ENCODE assay signal across 25 cellular contexts in genomic region chr11:32990481-32990880, GRCh38. TPM values are rescaled to one million over a fixed set of nuclear protein-coding genes. Genes with fewer than 3 reads are reported as not detected.
DNase-seq lines count a peak whose midpoint lies in the region; ATAC-seq, FAIRE-seq and TF ChIP-seq lines count a peak whose summit lies in the region.
"Had no signal": no experiment of that assay in that cellular context is flagged by ENCODE, and none has a peak within 500 bp of the region (broad histone marks: within the 10 kb centered on the region; RNA-seq: fewer than 3 reads in every experiment).

No MANE protein-coding gene starts in this region.

- H2AFZ ChIP-seq in GM12878 (ENCODE audit: control insufficient read depth, low read depth, low read length) = no peak overlapping the region

- no peak for FAIRE-seq in GM12878 (lab: Jason Lieb, UNC)
- FAIRE-seq: A204.1, GM12891, GM19239 had no signal

- CTCF ChIA-PET in HEK293 (lab: Yijun Ruan, JAX) (no interaction called here), GM12878 (lab: Yijun Ruan, JAX) (interaction anchor here (0.6 to 1.7 kb wide), 2 partner anchors 10 to 73 kb away, joined by 3 to 5 read pairs; no protein-coding TSS in a partner anchor)

- peaks cover 0 to 3% (median 0%) of the 10 kb centered on the region in 4 donors for H3K4me1 Mint-ChIP-seq in naive thymus-derived CD8-positive, alpha-beta T cell
- H3K4me1 Mint-ChIP-seq: CD14-positive monocyte; CD4-positive, alpha-beta memory T cell; CD8-positive, alpha-beta memory T cell had no signal

- H4K20me1 ChIP-seq in GM12878 (ENCODE audit: control insufficient read depth, insufficient read depth) = no peaks in the 10 kb centered on the region
- H4K20me1 ChIP-seq: BLaER1 had no signal

- no peaks in the 10 kb centered on the region for H3K79me2 ChIP-seq in GM12878 (ENCODE audit: control insufficient read depth, insufficient read depth, low read length)

- no peak for TF ChIP-seq POLR2A in GM12878 (IDR thresholded peaks at IDR 0.05; ENCODE audit: low read depth, low read length)

- ATAC-seq in GM12878 (peak; percentile 35), psoas muscle (no peak)
- no peak for ATAC-seq in naive thymus-derived CD8-positive, alpha-beta T cell

- no peaks in the 10 kb centered on the region for H3K27me3 Mint-ChIP-seq in naive thymus-derived CD8-positive, alpha-beta T cell
- H3K27me3 Mint-ChIP-seq: CD4-positive, alpha-beta memory T cell; CD8-positive, alpha-beta memory T cell had no signal

- BruUV-seq in GM12878 (replicated peaks; lab: Mats Ljungman, UMichigan) = no TSS peak

- H3K9me3 ChIP-seq in HEK293 (ENCODE audit: control insufficient read depth, insufficient read depth, low read depth, low read length) (no peaks in the 10 kb centered on the region), GM12878 (replicated peaks; ENCODE audit: control insufficient read depth, insufficient read depth, low read length) (peaks cover 1% of the 10 kb centered on the region; the same call in 2 of the 3 replicates), psoas muscle (peaks cover 14% of the 10 kb centered on the region)
- H3K9me3 ChIP-seq: BE2C had no signal

- H3K9me3 Mint-ChIP-seq in naive thymus-derived CD8-positive, alpha-beta T cell = peaks cover 0 to 23% (median 8%) of the 10 kb centered on the region in 9 donors

- TF ChIP-seq RAD21 in GM12878 (IDR thresholded peaks at IDR 0.05; ENCODE audit: insufficient read depth, low read depth, low read length) = no peak

- WGBS in GM12878 (ENCODE audit: insufficient coverage, insufficient replicate concordance, low lambda C conversion rate, missing lambda C conversion rate) = 5% methylated on average over 1 of the region's 1 CpG
- WGBS in psoas muscle, 3 donors = 0 to 91% (median 38%) methylated on average over 1 of the region's 1 CpG

- H3K36me3 ChIP-seq in HEK293 (ENCODE audit: control insufficient read depth in 2 of 2, insufficient read depth in 1 of 2, low read length in 2 of 2) (no peaks in the 10 kb centered on the region), GM12878 (ENCODE audit: control insufficient read depth in 2 of 2, insufficient read depth in 2 of 2, low read length in 1 of 2) (no peaks in the 10 kb centered on the region), psoas muscle (ENCODE audit: insufficient read depth in 1 of 2, low read depth in 1 of 2) (no peaks in the 10 kb centered on the region)
- H3K36me3 ChIP-seq: BE2C, BLaER1 had no signal

- intact Hi-C loops in GM12878 (cut with micrococcal nuclease; ENCODE audit: unreplicated experiment) = no loop called here
- intact Hi-C loops in psoas muscle (cut with DNase I) = no loop called here

- H3K4me3 Mint-ChIP-seq in naive thymus-derived CD8-positive, alpha-beta T cell = no peak overlapping the region
- H3K4me3 Mint-ChIP-seq: CD14-positive monocyte; CD4-positive, alpha-beta memory T cell; CD4-positive, CD25-positive, alpha-beta regulatory T cell; CD8-positive, alpha-beta memory T cell had no signal

- in situ Hi-C loops in GM12878 (cut with MboI) = no loop called here

- no peak overlapping the region for H3K9ac ChIP-seq in GM12878 (ENCODE audit: control insufficient read depth, insufficient read depth, low read length)
- H3K9ac ChIP-seq: BLaER1 had no signal

- POLR2A ChIA-PET in HEK293 (lab: Yijun Ruan, JAX) = no interaction called here
- POLR2A ChIA-PET in GM12878 (lab: Charles Lee) = interaction anchor here (0.7 kb wide), 1 partner anchor 13 kb away, joined by 4 read pairs; no protein-coding TSS in a partner anchor
- POLR2A ChIA-PET in naive thymus-derived CD8-positive, alpha-beta T cell (lab: Charles Lee) = no interaction called here

- H3K36me3 Mint-ChIP-seq in naive thymus-derived CD8-positive, alpha-beta T cell = peaks cover 0 to 14% (median 3%) of the 10 kb centered on the region in 3 donors
- H3K36me3 Mint-ChIP-seq: CD14-positive monocyte; CD4-positive, alpha-beta memory T cell had no signal

- no peaks in the 10 kb centered on the region for H3K27me3 ChIP-seq in GM12878 (replicated peaks in 1 of 2; ENCODE audit: control insufficient read depth in 2 of 2, insufficient read depth in 2 of 2, low read length in 1 of 2)
- H3K27me3 ChIP-seq in psoas muscle (ENCODE audit: insufficient read depth in 3 of 3, low read length in 2 of 3) = no peaks in the 10 kb centered on the region
- H3K27me3 ChIP-seq: BE2C, BLaER1 had no signal

- DNase-seq in GM12878 (ENCODE audit: low read depth, low spot score) (no peak), psoas muscle (no peak), cerebellum (ENCODE audit: low spot score) (no peak)
- no peak for DNase-seq in naive thymus-derived CD8-positive, alpha-beta T cell
- DNase-seq: 8988T; ACHN; BE2C; C1 segment of cervical spinal cord; CD4-positive, alpha-beta memory T cell; CD4-positive, CD25-positive, alpha-beta regulatory T cell; CD8-positive, alpha-beta memory T cell; COR-L47; DMS 273 treated with DMSO at 0.1 percent for 48 hours; DMS153; DMS53; DMS79; DND-41; EL; GDM1 had no signal

- no peak overlapping the region for H3K4me3 ChIP-seq in HEK293 (ENCODE audit: low read depth, low read length)
- no peak overlapping the region for H3K4me3 ChIP-seq in GM12878
- H3K4me3 ChIP-seq in psoas muscle = no peak overlapping the region
- H3K4me3 ChIP-seq: BLaER1 had no signal

- H3K27ac Mint-ChIP-seq in naive thymus-derived CD8-positive, alpha-beta T cell = no peak overlapping the region
- H3K27ac Mint-ChIP-seq: CD14-positive monocyte; CD4-positive, alpha-beta memory T cell had no signal

- H3K4me1 ChIP-seq in HEK293 (ENCODE audit: control insufficient read depth, insufficient read depth, low read length) (no peaks in the 10 kb centered on the region), GM12878 (ENCODE audit: control insufficient read depth, insufficient read depth, low read length) (no peaks in the 10 kb centered on the region), psoas muscle (no peaks in the 10 kb centered on the region)
- H3K4me1 ChIP-seq: BE2C, BLaER1 had no signal

- H3K27ac ChIP-seq in HEK293 (ENCODE audit: extremely low read depth, low read depth, low read length) = no peak overlapping the region
- no peak overlapping the region for H3K27ac ChIP-seq in GM12878 (ENCODE audit: control insufficient read depth, insufficient read depth)
- no peak overlapping the region for H3K27ac ChIP-seq in psoas muscle
- H3K27ac ChIP-seq: BLaER1 had no signal

- RAD21 ChIA-PET in GM12878 (lab: Charles Lee; ENCODE audit: unreplicated experiment) = no interaction called here

- H3K4me2 ChIP-seq in GM12878 (ENCODE audit: control insufficient read depth, insufficient read depth) = no peak overlapping the region
- H3K4me2 ChIP-seq: BLaER1 had no signal

- no peak for TF ChIP-seq EP300 in GM12878 (IDR thresholded peaks at IDR 0.05; ENCODE audit: borderline replicate concordance in 1 of 2, control insufficient read depth in 1 of 2, low read depth in 2 of 2, low read length in 2 of 2)

- SMC1A ChIA-PET in GM12878 (lab: Charles Lee; ENCODE audit: uncharacterized antibody, unreplicated experiment) = no interaction called here

- TF ChIP-seq CTCF in HEK293 (tag by site-specific recombination; IDR thresholded peaks at IDR 0.05) (no peak), GM12878 (IDR thresholded peaks at IDR 0.05 in 2 of 3, conservative IDR thresholded peaks at IDR 0.05 in 1 of 3; ENCODE audit: control insufficient read depth in 2 of 3, extremely low read depth in 1 of 3, insufficient read depth in 1 of 3, low read depth in 3 of 3, low read length in 3 of 3) (no peak), psoas muscle (IDR thresholded peaks at IDR 0.05) (no peak)

RNA-seq across cellular contexts. Expression of gene DEPDC7, which starts 25.2 kb away (rescaled TPM):
- 1.3 and 1.9 TPM in 2 replicates for total RNA-seq in GM12878 (2013; cell fraction: nucleolus; rRNA removed)
- 0.44 and 0.73 TPM in 2 replicates for total RNA-seq in GM12878 (2014; rRNA removed)
- total RNA-seq in GM12878 (2014; rRNA removed; fragmentation: Illumina TruSeq; extraction: Trizol) = 0.54 and 0.78 TPM in 2 replicates
- total RNA-seq in GM12878 (2021) = 0.56 and 0.58 TPM in 2 replicates
- polyA plus RNA-seq in GM12878 (2011; ENCODE audit: low read depth) = 0.20 TPM
- polyA plus RNA-seq in GM12878 (2011; rRNA removed) = 0.48 and 1.0 TPM in 2 replicates
- polyA plus RNA-seq in GM12878 (2011; cell fraction: cytosol; rRNA removed) = 0.13 and 0.28 TPM in 2 replicates
- 0.55 and 0.83 TPM in 2 replicates for polyA plus RNA-seq in GM12878 (2011; cell fraction: nucleus; rRNA removed)
- 0.39 and 0.65 TPM in 2 replicates for polyA plus RNA-seq in GM12878 (2012)
- polyA plus RNA-seq in GM12878 (2014; fragmentation: Illumina TruSeq; extraction: Trizol) = 0.50 and 0.57 TPM in 2 replicates
- polyA plus RNA-seq in GM12878 (2014; fragmentation: Nextera tagmentation; extraction: Ambion mirVana) = under 1 TPM; 0.06 to 0.26 TPM
- 0.47 and 0.57 TPM in 2 replicates for polyA plus RNA-seq in GM12878 (2014; rRNA removed)
- polyA plus RNA-seq in GM12878 (2016; fragmentation: Nextera tagmentation; extraction: Ambion mirVana) = 1 to 10 TPM in 1 of 2 experiments, under 1 TPM in 1; 0.45 to 1.1 TPM
- polyA minus RNA-seq in GM12878 (2011; rRNA and poly(A)+ RNA removed) = 0.37 TPM in 1 of 2 replicates, not detected in the other
- not detected in 2 replicates for polyA minus RNA-seq in GM12878 (2011; cell fraction: cytosol; rRNA and poly(A)+ RNA removed)
- 0.36 and 0.57 TPM in 2 replicates for polyA minus RNA-seq in GM12878 (2011; cell fraction: nucleus; rRNA and poly(A)+ RNA removed)
- 1 to 10 TPM; 1.5 to 4.5 (median 2.6) TPM for total RNA-seq in psoas muscle
- 1 to 10 TPM; 2.2 to 6.3 (median 4.8) TPM for polyA plus RNA-seq in psoas muscle
- total RNA-seq in naive thymus-derived CD8-positive, alpha-beta T cell = 10 to 100 TPM; 11.7 to 13.6 TPM
- polyA plus RNA-seq in naive thymus-derived CD8-positive, alpha-beta T cell = 1 to 10 TPM in 2 of 3 donors, under 1 TPM in 1; 0.77 to 2.7 (median 1.1) TPM
- total RNA-seq in cerebellum = 7.3 TPM

RNA-seq across cellular contexts. Expression of gene TCP11L1, which starts 48.9 kb away (rescaled TPM):
- total RNA-seq in GM12878 (2013; cell fraction: nucleolus; rRNA removed) = 41.0 and 43.6 TPM in 2 replicates
- total RNA-seq in GM12878 (2014; rRNA removed) = 11.6 and 13.3 TPM in 2 replicates
- 12.9 and 13.5 TPM in 2 replicates for total RNA-seq in GM12878 (2014; rRNA removed; fragmentation: Illumina TruSeq; extraction: Trizol)
- 14.1 and 14.3 TPM in 2 replicates for total RNA-seq in GM12878 (2021)
- 4.6 TPM for polyA plus RNA-seq in GM12878 (2011; ENCODE audit: low read depth)
- 13.9 and 14.8 TPM in 2 replicates for polyA plus RNA-seq in GM12878 (2011; rRNA removed)
- 11.4 and 13.8 TPM in 2 replicates for polyA plus RNA-seq in GM12878 (2011; cell fraction: cytosol; rRNA removed)
- polyA plus RNA-seq in GM12878 (2011; cell fraction: nucleus; rRNA removed) = 13.3 and 14.6 TPM in 2 replicates
- polyA plus RNA-seq in GM12878 (2012) = 5.6 and 8.9 TPM in 2 replicates
- 12.5 and 13.2 TPM in 2 replicates for polyA plus RNA-seq in GM12878 (2014; fragmentation: Illumina TruSeq; extraction: Trizol)
- polyA plus RNA-seq in GM12878 (2014; fragmentation: Nextera tagmentation; extraction: Ambion mirVana) = 1 to 10 TPM; 5.3 to 5.8 TPM
- 10.6 and 15.7 TPM in 2 replicates for polyA plus RNA-seq in GM12878 (2014; rRNA removed)
- polyA plus RNA-seq in GM12878 (2016; fragmentation: Nextera tagmentation; extraction: Ambion mirVana) = 10 to 100 TPM; 11.9 to 12.5 TPM
- polyA minus RNA-seq in GM12878 (2011; rRNA and poly(A)+ RNA removed) = 22.6 and 25.8 TPM in 2 replicates
- polyA minus RNA-seq in GM12878 (2011; cell fraction: cytosol; rRNA and poly(A)+ RNA removed) = 6.4 and 7.3 TPM in 2 replicates
- polyA minus RNA-seq in GM12878 (2011; cell fraction: nucleus; rRNA and poly(A)+ RNA removed) = 11.4 and 19.8 TPM in 2 replicates
- total RNA-seq in psoas muscle = 1 to 10 TPM; 4.6 to 7.9 (median 6.3) TPM
- polyA plus RNA-seq in psoas muscle = 1 to 10 TPM; 2.0 to 4.5 (median 2.2) TPM
- 10 to 100 TPM; 17.5 to 20.1 TPM for total RNA-seq in naive thymus-derived CD8-positive, alpha-beta T cell
- 1 to 10 TPM; 2.3 to 3.0 (median 2.4) TPM for polyA plus RNA-seq in naive thymus-derived CD8-positive, alpha-beta T cell
- 31.0 TPM for total RNA-seq in cerebellum

Comparison
In these comparisons a context has a peak if more than half of its experiments do, and no peak if none do; other contexts are left out.
1. Of the 9 proteins assayed by ChIP-seq in both HEK293 and GM12878: peak only in HEK293: REST and ZBTB11; only in GM12878: none; in both: none; in neither: 7.